In the genomic region with DNA sequence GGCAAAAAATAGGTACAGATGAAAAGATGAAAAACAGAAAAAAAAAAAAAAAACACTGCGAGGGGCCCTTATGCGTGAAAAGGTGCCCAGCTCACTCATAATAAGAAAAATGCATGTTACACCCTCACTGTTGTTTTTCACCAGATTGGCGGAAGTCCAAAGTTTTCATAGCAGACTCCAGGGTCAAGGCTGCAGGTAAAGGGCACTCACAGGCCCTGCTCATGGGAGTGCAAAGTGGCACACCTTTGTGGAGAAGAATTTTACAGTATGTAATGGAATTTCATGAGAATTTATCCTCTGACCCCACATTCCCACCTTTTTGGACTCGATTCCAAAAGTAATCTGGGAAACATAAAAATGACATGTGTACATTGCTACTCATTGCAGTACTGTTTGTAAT, we compare ENCODE assay signal across 1 cellular context.
A peak's percentile ranks its signal among the peaks of the same experiment; 100 is the strongest.
TF ChIP-seq lines count a peak whose summit lies in the region.

No MANE protein-coding gene starts in this region.

TF ChIP-seq in HepG2, 621 proteins besides CTCF, POLR2A, EP300 and RAD21 (continued from another document and continues in another):
- TF ChIP-seq, protein P1, sequence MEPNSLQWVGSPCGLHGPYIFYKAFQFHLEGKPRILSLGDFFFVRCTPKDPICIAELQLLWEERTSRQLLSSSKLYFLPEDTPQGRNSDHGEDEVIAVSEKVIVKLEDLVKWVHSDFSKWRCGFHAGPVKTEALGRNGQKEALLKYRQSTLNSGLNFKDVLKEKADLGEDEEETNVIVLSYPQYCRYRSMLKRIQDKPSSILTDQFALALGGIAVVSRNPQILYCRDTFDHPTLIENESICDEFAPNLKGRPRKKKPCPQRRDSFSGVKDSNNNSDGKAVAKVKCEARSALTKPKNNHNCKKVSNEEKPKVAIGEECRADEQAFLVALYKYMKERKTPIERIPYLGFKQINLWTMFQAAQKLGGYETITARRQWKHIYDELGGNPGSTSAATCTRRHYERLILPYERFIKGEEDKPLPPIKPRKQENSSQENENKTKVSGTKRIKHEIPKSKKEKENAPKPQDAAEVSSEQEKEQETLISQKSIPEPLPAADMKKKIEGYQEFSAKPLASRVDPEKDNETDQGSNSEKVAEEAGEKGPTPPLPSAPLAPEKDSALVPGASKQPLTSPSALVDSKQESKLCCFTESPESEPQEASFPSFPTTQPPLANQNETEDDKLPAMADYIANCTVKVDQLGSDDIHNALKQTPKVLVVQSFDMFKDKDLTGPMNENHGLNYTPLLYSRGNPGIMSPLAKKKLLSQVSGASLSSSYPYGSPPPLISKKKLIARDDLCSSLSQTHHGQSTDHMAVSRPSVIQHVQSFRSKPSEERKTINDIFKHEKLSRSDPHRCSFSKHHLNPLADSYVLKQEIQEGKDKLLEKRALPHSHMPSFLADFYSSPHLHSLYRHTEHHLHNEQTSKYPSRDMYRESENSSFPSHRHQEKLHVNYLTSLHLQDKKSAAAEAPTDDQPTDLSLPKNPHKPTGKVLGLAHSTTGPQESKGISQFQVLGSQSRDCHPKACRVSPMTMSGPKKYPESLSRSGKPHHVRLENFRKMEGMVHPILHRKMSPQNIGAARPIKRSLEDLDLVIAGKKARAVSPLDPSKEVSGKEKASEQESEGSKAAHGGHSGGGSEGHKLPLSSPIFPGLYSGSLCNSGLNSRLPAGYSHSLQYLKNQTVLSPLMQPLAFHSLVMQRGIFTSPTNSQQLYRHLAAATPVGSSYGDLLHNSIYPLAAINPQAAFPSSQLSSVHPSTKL (CRISPR knock-in tag; IDR thresholded peaks at IDR 0.05) = peak; percentile 81
- TF ChIP-seq NFIC (IDR thresholded peaks at IDR 0.05; ENCODE audit: low read length) = peak; percentile 67; the same call in 1 of the 2 replicates
- TF ChIP-seq NR2C2 (CRISPR knock-in tag; IDR thresholded peaks at IDR 0.05; ENCODE audit: borderline replicate concordance) = peak; percentile 52
- TF ChIP-seq, protein P2, sequence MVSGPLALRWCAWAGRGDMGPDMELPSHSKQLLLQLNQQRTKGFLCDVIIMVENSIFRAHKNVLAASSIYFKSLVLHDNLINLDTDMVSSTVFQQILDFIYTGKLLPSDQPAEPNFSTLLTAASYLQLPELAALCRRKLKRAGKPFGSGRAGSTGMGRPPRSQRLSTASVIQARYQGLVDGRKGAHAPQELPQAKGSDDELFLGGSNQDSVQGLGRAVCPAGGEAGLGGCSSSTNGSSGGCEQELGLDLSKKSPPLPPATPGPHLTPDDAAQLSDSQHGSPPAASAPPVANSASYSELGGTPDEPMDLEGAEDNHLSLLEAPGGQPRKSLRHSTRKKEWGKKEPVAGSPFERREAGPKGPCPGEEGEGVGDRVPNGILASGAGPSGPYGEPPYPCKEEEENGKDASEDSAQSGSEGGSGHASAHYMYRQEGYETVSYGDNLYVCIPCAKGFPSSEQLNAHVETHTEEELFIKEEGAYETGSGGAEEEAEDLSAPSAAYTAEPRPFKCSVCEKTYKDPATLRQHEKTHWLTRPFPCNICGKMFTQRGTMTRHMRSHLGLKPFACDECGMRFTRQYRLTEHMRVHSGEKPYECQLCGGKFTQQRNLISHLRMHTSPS (CRISPR knock-in tag; IDR thresholded peaks at IDR 0.05; ENCODE audit: low read depth) = peak; percentile 53; the same call in 1 of the 2 replicates
- TF ChIP-seq MTA3 (CRISPR knock-in tag; IDR thresholded peaks at IDR 0.05) = no peak
- TF ChIP-seq RCOR2 (CRISPR knock-in tag; IDR thresholded peaks at IDR 0.05) = peak; percentile 56; the same call in 1 of the 2 replicates
- TF ChIP-seq ZIK1 (CRISPR knock-in tag; IDR thresholded peaks at IDR 0.05; ENCODE audit: borderline replicate concordance, low read depth) = no peak
- TF ChIP-seq SMAD1 (CRISPR knock-in tag; IDR thresholded peaks at IDR 0.05; ENCODE audit: borderline replicate concordance, low read depth) = no peak
- TF ChIP-seq, protein P3, sequence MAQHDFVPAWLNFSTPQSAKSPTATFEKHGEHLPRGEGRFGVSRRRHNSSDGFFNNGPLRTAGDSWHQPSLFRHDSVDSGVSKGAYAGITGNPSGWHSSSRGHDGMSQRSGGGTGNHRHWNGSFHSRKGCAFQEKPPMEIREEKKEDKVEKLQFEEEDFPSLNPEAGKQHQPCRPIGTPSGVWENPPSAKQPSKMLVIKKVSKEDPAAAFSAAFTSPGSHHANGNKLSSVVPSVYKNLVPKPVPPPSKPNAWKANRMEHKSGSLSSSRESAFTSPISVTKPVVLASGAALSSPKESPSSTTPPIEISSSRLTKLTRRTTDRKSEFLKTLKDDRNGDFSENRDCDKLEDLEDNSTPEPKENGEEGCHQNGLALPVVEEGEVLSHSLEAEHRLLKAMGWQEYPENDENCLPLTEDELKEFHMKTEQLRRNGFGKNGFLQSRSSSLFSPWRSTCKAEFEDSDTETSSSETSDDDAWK (CRISPR knock-in tag; IDR thresholded peaks at IDR 0.05) = no peak
- no peak for TF ChIP-seq ZNF776 (CRISPR knock-in tag; IDR thresholded peaks at IDR 0.05)
- peak; percentile 58 for TF ChIP-seq RXRB (CRISPR knock-in tag; IDR thresholded peaks at IDR 0.05; ENCODE audit: borderline replicate concordance)
- peak; percentile 50; the same call in 1 of the 2 replicates for TF ChIP-seq MED1 (CRISPR knock-in tag; IDR thresholded peaks at IDR 0.05)
- no peak for TF ChIP-seq ZFP62 (CRISPR knock-in tag; IDR thresholded peaks at IDR 0.05)
- TF ChIP-seq ZNF616 (CRISPR knock-in tag; IDR thresholded peaks at IDR 0.05; ENCODE audit: low read depth) = no peak
- peak; percentile 41 for TF ChIP-seq TEAD3 (CRISPR knock-in tag; optimal IDR thresholded peaks at IDR 0.05; ENCODE audit: borderline replicate concordance)
- peak; percentile 54; the same call in 1 of the 2 replicates for TF ChIP-seq TBX2 (CRISPR knock-in tag; IDR thresholded peaks at IDR 0.05; ENCODE audit: borderline replicate concordance)
- TF ChIP-seq SOX6 (IDR thresholded peaks at IDR 0.05) = no peak
- peak; percentile 56; the same call in 1 of the 2 replicates for TF ChIP-seq SOX6 (CRISPR knock-in tag; IDR thresholded peaks at IDR 0.05)
- no peak for TF ChIP-seq PPARG (CRISPR knock-in tag; conservative IDR thresholded peaks at IDR 0.05)
- TF ChIP-seq, protein P4, sequence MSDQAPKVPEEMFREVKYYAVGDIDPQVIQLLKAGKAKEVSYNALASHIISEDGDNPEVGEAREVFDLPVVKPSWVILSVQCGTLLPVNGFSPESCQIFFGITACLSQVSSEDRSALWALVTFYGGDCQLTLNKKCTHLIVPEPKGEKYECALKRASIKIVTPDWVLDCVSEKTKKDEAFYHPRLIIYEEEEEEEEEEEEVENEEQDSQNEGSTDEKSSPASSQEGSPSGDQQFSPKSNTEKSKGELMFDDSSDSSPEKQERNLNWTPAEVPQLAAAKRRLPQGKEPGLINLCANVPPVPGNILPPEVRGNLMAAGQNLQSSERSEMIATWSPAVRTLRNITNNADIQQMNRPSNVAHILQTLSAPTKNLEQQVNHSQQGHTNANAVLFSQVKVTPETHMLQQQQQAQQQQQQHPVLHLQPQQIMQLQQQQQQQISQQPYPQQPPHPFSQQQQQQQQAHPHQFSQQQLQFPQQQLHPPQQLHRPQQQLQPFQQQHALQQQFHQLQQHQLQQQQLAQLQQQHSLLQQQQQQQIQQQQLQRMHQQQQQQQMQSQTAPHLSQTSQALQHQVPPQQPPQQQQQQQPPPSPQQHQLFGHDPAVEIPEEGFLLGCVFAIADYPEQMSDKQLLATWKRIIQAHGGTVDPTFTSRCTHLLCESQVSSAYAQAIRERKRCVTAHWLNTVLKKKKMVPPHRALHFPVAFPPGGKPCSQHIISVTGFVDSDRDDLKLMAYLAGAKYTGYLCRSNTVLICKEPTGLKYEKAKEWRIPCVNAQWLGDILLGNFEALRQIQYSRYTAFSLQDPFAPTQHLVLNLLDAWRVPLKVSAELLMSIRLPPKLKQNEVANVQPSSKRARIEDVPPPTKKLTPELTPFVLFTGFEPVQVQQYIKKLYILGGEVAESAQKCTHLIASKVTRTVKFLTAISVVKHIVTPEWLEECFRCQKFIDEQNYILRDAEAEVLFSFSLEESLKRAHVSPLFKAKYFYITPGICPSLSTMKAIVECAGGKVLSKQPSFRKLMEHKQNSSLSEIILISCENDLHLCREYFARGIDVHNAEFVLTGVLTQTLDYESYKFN (CRISPR knock-in tag; conservative IDR thresholded peaks at IDR 0.05) = peak; percentile 62
- TF ChIP-seq, protein P5, sequence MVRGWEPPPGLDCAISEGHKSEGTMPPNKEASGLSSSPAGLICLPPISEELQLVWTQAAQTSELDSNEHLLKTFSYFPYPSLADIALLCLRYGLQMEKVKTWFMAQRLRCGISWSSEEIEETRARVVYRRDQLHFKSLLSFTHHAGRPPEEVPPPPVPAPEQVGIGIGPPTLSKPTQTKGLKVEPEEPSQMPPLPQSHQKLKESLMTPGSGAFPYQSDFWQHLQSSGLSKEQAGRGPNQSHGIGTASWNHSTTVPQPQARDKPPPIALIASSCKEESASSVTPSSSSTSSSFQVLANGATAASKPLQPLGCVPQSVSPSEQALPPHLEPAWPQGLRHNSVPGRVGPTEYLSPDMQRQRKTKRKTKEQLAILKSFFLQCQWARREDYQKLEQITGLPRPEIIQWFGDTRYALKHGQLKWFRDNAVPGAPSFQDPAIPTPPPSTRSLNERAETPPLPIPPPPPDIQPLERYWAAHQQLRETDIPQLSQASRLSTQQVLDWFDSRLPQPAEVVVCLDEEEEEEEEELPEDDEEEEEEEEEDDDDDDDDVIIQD (CRISPR knock-in tag; IDR thresholded peaks at IDR 0.05; ENCODE audit: low read depth) = peak; percentile 99
- TF ChIP-seq ZBTB38 (CRISPR knock-in tag; IDR thresholded peaks at IDR 0.05) = peak; percentile 60; the same call in 1 of the 2 replicates
- TF ChIP-seq BCL6 (CRISPR knock-in tag; IDR thresholded peaks at IDR 0.05) = peak; percentile 20; the same call in 1 of the 2 replicates
- peak; percentile 47; the same call in 1 of the 2 replicates for TF ChIP-seq HMG20A (CRISPR knock-in tag; IDR thresholded peaks at IDR 0.05; ENCODE audit: borderline replicate concordance)
- 0 out of 2 replicates have a peak, but pooled peaks have one; percentile 26 for TF ChIP-seq ZNF441 (CRISPR knock-in tag; IDR thresholded peaks at IDR 0.05; ENCODE audit: borderline replicate concordance)
- TF ChIP-seq NPAS2 (CRISPR knock-in tag; IDR thresholded peaks at IDR 0.05; ENCODE audit: borderline replicate concordance) = no peak
- TF ChIP-seq, protein P6, sequence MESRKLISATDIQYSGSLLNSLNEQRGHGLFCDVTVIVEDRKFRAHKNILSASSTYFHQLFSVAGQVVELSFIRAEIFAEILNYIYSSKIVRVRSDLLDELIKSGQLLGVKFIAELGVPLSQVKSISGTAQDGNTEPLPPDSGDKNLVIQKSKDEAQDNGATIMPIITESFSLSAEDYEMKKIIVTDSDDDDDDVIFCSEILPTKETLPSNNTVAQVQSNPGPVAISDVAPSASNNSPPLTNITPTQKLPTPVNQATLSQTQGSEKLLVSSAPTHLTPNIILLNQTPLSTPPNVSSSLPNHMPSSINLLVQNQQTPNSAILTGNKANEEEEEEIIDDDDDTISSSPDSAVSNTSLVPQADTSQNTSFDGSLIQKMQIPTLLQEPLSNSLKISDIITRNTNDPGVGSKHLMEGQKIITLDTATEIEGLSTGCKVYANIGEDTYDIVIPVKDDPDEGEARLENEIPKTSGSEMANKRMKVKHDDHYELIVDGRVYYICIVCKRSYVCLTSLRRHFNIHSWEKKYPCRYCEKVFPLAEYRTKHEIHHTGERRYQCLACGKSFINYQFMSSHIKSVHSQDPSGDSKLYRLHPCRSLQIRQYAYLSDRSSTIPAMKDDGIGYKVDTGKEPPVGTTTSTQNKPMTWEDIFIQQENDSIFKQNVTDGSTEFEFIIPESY (CRISPR knock-in tag; IDR thresholded peaks at IDR 0.05) = peak; percentile 97
- peak; percentile 76 for TF ChIP-seq GATAD2A (CRISPR knock-in tag; IDR thresholded peaks at IDR 0.05)
- TF ChIP-seq BORCS8-MEF2B (CRISPR knock-in tag; IDR thresholded peaks at IDR 0.05) = no peak
- TF ChIP-seq, protein P7, sequence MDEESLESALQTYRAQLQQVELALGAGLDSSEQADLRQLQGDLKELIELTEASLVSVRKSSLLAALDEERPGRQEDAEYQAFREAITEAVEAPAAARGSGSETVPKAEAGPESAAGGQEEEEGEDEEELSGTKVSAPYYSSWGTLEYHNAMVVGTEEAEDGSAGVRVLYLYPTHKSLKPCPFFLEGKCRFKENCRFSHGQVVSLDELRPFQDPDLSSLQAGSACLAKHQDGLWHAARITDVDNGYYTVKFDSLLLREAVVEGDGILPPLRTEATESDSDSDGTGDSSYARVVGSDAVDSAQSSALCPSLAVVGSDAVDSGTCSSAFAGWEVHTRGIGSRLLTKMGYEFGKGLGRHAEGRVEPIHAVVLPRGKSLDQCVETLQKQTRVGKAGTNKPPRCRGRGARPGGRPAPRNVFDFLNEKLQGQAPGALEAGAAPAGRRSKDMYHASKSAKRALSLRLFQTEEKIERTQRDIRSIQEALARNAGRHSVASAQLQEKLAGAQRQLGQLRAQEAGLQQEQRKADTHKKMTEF (CRISPR knock-in tag; IDR thresholded peaks at IDR 0.05) = 0 out of 2 replicates have a peak, but pooled peaks have one; percentile 28
- no peak for TF ChIP-seq ZBTB7B (CRISPR knock-in tag; IDR thresholded peaks at IDR 0.05)
- TF ChIP-seq ZEB1 (IDR thresholded peaks at IDR 0.05; ENCODE audit: insufficient replicate concordance, low read depth) = peak; percentile 89
- peak; percentile 46; the same call in 1 of the 2 replicates for TF ChIP-seq ZNF501 (CRISPR knock-in tag; IDR thresholded peaks at IDR 0.05)
- TF ChIP-seq NR2F6 (IDR thresholded peaks at IDR 0.05) = peak; percentile 92
- TF ChIP-seq NR2F6 (CRISPR knock-in tag; IDR thresholded peaks at IDR 0.05) = peak; percentile 97
- 0 out of 2 replicates have a peak, but pooled peaks have one; percentile 16 for TF ChIP-seq ZFY (CRISPR knock-in tag; IDR thresholded peaks at IDR 0.05)
- no peak for TF ChIP-seq CEBPB (IDR thresholded peaks at IDR 0.05; ENCODE audit: borderline replicate concordance, low read depth, low read length)
- TF ChIP-seq ESRRA (CRISPR knock-in tag; IDR thresholded peaks at IDR 0.05; ENCODE audit: low read depth) = peak; percentile 57; the same call in 1 of the 2 replicates
- TF ChIP-seq, protein P8, sequence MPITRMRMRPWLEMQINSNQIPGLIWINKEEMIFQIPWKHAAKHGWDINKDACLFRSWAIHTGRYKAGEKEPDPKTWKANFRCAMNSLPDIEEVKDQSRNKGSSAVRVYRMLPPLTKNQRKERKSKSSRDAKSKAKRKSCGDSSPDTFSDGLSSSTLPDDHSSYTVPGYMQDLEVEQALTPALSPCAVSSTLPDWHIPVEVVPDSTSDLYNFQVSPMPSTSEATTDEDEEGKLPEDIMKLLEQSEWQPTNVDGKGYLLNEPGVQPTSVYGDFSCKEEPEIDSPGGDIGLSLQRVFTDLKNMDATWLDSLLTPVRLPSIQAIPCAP (CRISPR knock-in tag; IDR thresholded peaks at IDR 0.05; ENCODE audit: low read depth) = no peak
- no peak for TF ChIP-seq SCMH1 (CRISPR knock-in tag; IDR thresholded peaks at IDR 0.05; ENCODE audit: borderline replicate concordance)
- no peak for TF ChIP-seq ZNF841 (CRISPR knock-in tag; IDR thresholded peaks at IDR 0.05; ENCODE audit: borderline replicate concordance)
